Comparison of ENCODE assay signal across 10 cellular contexts in genomic region chr18:6355789-6356589, GRCh38. TPM values are rescaled to one million over a fixed set of nuclear protein-coding genes. Genes with fewer than 3 reads are reported as not detected.
A peak's percentile ranks its signal among the peaks of the same experiment; 100 is the strongest.
DNase-seq lines count a peak whose midpoint lies in the region; ATAC-seq and TF ChIP-seq lines count a peak whose summit lies in the region.
"Had no signal": no experiment of that assay in that cellular context is flagged by ENCODE, and none has a peak within 500 bp of the region (broad histone marks: within the 10 kb centered on the region; RNA-seq: fewer than 3 reads in every experiment).

No MANE protein-coding gene starts in this region.

- DNase-seq in ACHN = peak; percentile 71
- peak; percentile 33 to 71 for DNase-seq in fibroblast of lung (ENCODE audit: low read depth in 2 of 2)
- DNase-seq in activated gamma-delta T cell (lab: John Stamatoyannopoulos, UW) = no peak
- no peak for DNase-seq in testis
- DNase-seq in Caco-2 = no peak
- DNase-seq: activated naive CD8-positive, alpha-beta T cell treated with anti-CD3 and anti-CD28 coated beads, Interleukin-2, amount 10 ng/mL, durations not matched to agents 7 days and 5 days; transverse colon had no signal

- no peak overlapping the region for H3K4me3 ChIP-seq in fibroblast of lung (replicated peaks in 1 of 4; ENCODE audit: control extremely low read depth in 1 of 4, insufficient read depth in 1 of 4, low read depth in 3 of 4, low read length in 4 of 4)
- no peak overlapping the region for H3K4me3 ChIP-seq in testis
- no peak overlapping the region for H3K4me3 ChIP-seq in Caco-2 (ENCODE audit: low read depth, low read length)
- H3K4me3 ChIP-seq: transverse colon had no signal

- no peak for TF ChIP-seq CTCF in fibroblast of lung (conservative IDR thresholded peaks at IDR 0.05 in 1 of 2, IDR thresholded peaks at IDR 0.05 in 1 of 2; ENCODE audit: low read depth in 1 of 2, low read length in 2 of 2)
- TF ChIP-seq CTCF in testis (IDR thresholded peaks at IDR 0.05) = no peak
- no peak for TF ChIP-seq CTCF in Caco-2 (IDR thresholded peaks at IDR 0.05; ENCODE audit: insufficient read depth in 1 of 2, low read depth in 1 of 2, low read length in 1 of 2, severe bottlenecking in 1 of 2, unreplicated experiment in 1 of 2)

- in situ Hi-C loops in ACHN (cut with HindIII; ENCODE audit: low pct_ligation_motif_present, low pct_unique_long_range_greater_than_20kb, low sequenced_read_pairs) = no loop called here

- H3K27ac ChIP-seq in fibroblast of lung (ENCODE audit: insufficient read depth, low read length) = no peak overlapping the region
- H3K27ac ChIP-seq in testis = no peak overlapping the region
- H3K27ac ChIP-seq: transverse colon had no signal

- H3K27me3 Mint-ChIP-seq in Caco-2 (ENCODE audit: insufficient read depth, unreplicated experiment) = peaks cover 11% of the 10 kb centered on the region
- H3K27me3 Mint-ChIP-seq: activated naive CD8-positive, alpha-beta T cell treated with anti-CD3 and anti-CD28 coated beads, Interleukin-2, amount 10 ng/mL, durations not matched to agents 7 days and 5 days had no signal

- H4K20me1 ChIP-seq in fibroblast of lung (ENCODE audit: control insufficient read depth, extremely low read depth, insufficient read depth, low read length) = no peaks in the 10 kb centered on the region

- no peaks in the 10 kb centered on the region for H3K4me1 ChIP-seq in fibroblast of lung (ENCODE audit: control insufficient read depth, extremely low read depth, insufficient read depth, low read length)
- peaks cover 14% of the 10 kb centered on the region for H3K4me1 ChIP-seq in testis
- no peaks in the 10 kb centered on the region for H3K4me1 ChIP-seq in Caco-2
- H3K4me1 ChIP-seq: transverse colon had no signal

- H3K36me3 ChIP-seq in fibroblast of lung (ENCODE audit: control insufficient read depth, insufficient read depth, low read length) = no peaks in the 10 kb centered on the region
- H3K36me3 ChIP-seq in testis (ENCODE audit: low read depth, missing control alignments) = no peaks in the 10 kb centered on the region
- H3K36me3 ChIP-seq in Caco-2 (ENCODE audit: control insufficient read depth, insufficient read depth, low read length) = no peaks in the 10 kb centered on the region
- H3K36me3 ChIP-seq: transverse colon had no signal

- no peaks in the 10 kb centered on the region for H3K4me1 Mint-ChIP-seq in Caco-2 (ENCODE audit: low read depth, unreplicated experiment)
- H3K4me1 Mint-ChIP-seq: activated naive CD8-positive, alpha-beta T cell treated with anti-CD3 and anti-CD28 coated beads, Interleukin-2, amount 10 ng/mL, durations not matched to agents 7 days and 5 days had no signal

- no peak overlapping the region for H3K27ac Mint-ChIP-seq in Caco-2 (ENCODE audit: unreplicated experiment)
- H3K27ac Mint-ChIP-seq: activated naive CD8-positive, alpha-beta T cell treated with anti-CD3 and anti-CD28 coated beads, Interleukin-2, amount 10 ng/mL, durations not matched to agents 7 days and 5 days had no signal

- no peak overlapping the region for H3K9ac ChIP-seq in fibroblast of lung (ENCODE audit: insufficient read depth, low read length)

- H3K9me3 ChIP-seq in fibroblast of lung (ENCODE audit: control insufficient read depth, insufficient read depth, low read depth, low read length) (no peaks in the 10 kb centered on the region), testis (no peaks in the 10 kb centered on the region), Caco-2 (no peaks in the 10 kb centered on the region)
- H3K9me3 ChIP-seq: transverse colon had no signal

- ATAC-seq in GM21360 (IDR thresholded peaks at IDR 0.05; ENCODE audit: unreplicated experiment) (peak; percentile 71), HG03565 (IDR thresholded peaks at IDR 0.05; ENCODE audit: unreplicated experiment) (peak; percentile 71), HG03457 (IDR thresholded peaks at IDR 0.05; ENCODE audit: unreplicated experiment) (no peak)

- BruUV-seq in Caco-2 (replicated peaks; lab: Mats Ljungman, UMichigan) = no TSS peak

- no peak overlapping the region for H2AFZ ChIP-seq in fibroblast of lung (ENCODE audit: low read length)

- no peaks in the 10 kb centered on the region for H3K27me3 ChIP-seq in fibroblast of lung (ENCODE audit: control insufficient read depth, insufficient read depth, low read length)
- no peaks in the 10 kb centered on the region for H3K27me3 ChIP-seq in testis
- H3K27me3 ChIP-seq in Caco-2 (replicated peaks; ENCODE audit: control insufficient read depth, insufficient read depth, low read length) = no peaks in the 10 kb centered on the region
- H3K27me3 ChIP-seq: transverse colon had no signal

- H3K79me2 ChIP-seq in fibroblast of lung (ENCODE audit: control insufficient read depth, insufficient read depth, low read length) = no peaks in the 10 kb centered on the region

- POLR2A ChIA-PET in Caco-2 (lab: Charles Lee) = no interaction called here

- no peaks in the 10 kb centered on the region for H3K9me3 Mint-ChIP-seq in Caco-2 (ENCODE audit: unreplicated experiment)

- 85 to 86% methylated on average over 9 of the region's 9 CpGs for WGBS in testis, 2 donors

- intact Hi-C loops in testis (cut with DNase I; ENCODE audit: low total_unique reads) (no loop called here), Caco-2 (cut with micrococcal nuclease; ENCODE audit: unreplicated experiment) (no loop called here)

- no peak overlapping the region for H3K4me3 Mint-ChIP-seq in Caco-2 (ENCODE audit: unreplicated experiment)
- H3K4me3 Mint-ChIP-seq: activated naive CD8-positive, alpha-beta T cell treated with anti-CD3 and anti-CD28 coated beads, Interleukin-2, amount 10 ng/mL, durations not matched to agents 7 days and 5 days had no signal

- no peaks in the 10 kb centered on the region for H3K36me3 Mint-ChIP-seq in Caco-2 (ENCODE audit: insufficient read depth, unreplicated experiment)
- H3K36me3 Mint-ChIP-seq: activated naive CD8-positive, alpha-beta T cell treated with anti-CD3 and anti-CD28 coated beads, Interleukin-2, amount 10 ng/mL, durations not matched to agents 7 days and 5 days had no signal

- CTCF ChIA-PET in Caco-2 (lab: Charles Lee) = no interaction called here

- no peak for TF ChIP-seq POLR2A in testis (IDR thresholded peaks at IDR 0.05)

- H3K4me2 ChIP-seq in fibroblast of lung (ENCODE audit: extremely low read depth, insufficient read depth, low read length) = no peak overlapping the region

RNA-seq across cellular contexts. Expression of gene L3MBTL4, which starts 58.7 kb away (rescaled TPM):
- total RNA-seq in fibroblast of lung (0.33 and 1.3 TPM in 2 replicates), testis (10 to 100 TPM; 46.2 to 50.9 TPM), Caco-2 (2022) (0.23 TPM in 1 of 2 replicates, not detected in the other)
- polyA plus RNA-seq in fibroblast of lung (0.02 and 0.06 TPM in 2 replicates), testis (ENCODE audit: insufficient read depth, low read depth, low replicate concordance) (26.6 TPM)
- 0.02 TPM in 1 of 2 replicates, not detected in the other for polyA plus RNA-seq in fibroblast of lung (2012)
- not detected in 2 replicates for polyA minus RNA-seq in fibroblast of lung (ENCODE audit: low replicate concordance)

Comparison
In these comparisons a context has a peak if more than half of its experiments do, and no peak if none do; other contexts are left out.
1. DNase-seq: peak in ACHN (single experiment) and fibroblast of lung (2 of 2); none in activated gamma-delta T cell (single experiment), testis (single experiment) and Caco-2 (0 of 2).
2. RNA of gene L3MBTL4, which starts 58.7 kb away (total RNA-seq): 46.2 to 50.9 TPM in testis; 0.33 to 1.3 TPM in fibroblast of lung and 0.23 TPM in Caco-2; every median in the first group is over 10 times any median in the second.